Comparison of ENCODE assay signal across 9 cellular contexts in the genomic region with DNA sequence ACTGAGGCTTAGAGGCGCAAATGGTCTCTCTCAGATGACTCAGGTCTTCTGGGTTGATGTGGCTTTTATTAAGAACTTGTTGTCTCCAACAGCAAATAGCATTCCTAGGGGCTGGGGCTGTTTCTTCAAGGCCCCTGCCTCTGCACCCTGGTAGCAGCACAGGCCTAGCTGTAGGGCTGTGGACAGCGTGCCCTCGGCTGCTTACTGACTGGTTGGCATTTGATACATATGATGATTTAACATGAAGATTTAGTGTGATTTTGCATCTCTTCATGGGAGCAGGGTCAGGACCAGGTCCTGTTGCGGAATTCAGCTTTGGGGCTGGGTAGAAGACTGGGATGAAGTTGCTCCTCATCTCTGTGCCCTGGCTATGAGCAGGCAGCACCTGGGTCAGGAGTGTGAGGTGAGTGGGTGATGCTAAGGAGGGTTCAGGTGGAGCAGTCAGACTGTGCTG. TPM values are rescaled to one million over a fixed set of nuclear protein-coding genes. Genes with fewer than 3 reads are reported as not detected.
A peak's percentile ranks its signal among the peaks of the same experiment; 100 is the strongest.
DNase-seq lines count a peak whose midpoint lies in the region; ATAC-seq, FAIRE-seq and TF ChIP-seq lines count a peak whose summit lies in the region.
"Had no signal": no experiment of that assay in that cellular context is flagged by ENCODE, and none has a peak within 500 bp of the region (broad histone marks: within the 10 kb centered on the region; RNA-seq: fewer than 3 reads in every experiment).

No MANE protein-coding gene starts in this region.

- BruUV-seq in HepG2 (replicated peaks; lab: Mats Ljungman, UMichigan), result no TSS peak

- ATAC-seq in HepG2 (peak; percentile 22; the same call in 2 of the 3 replicates), right lobe of liver (no peak), lung (ENCODE audit: insufficient read depth, low FRiP score) (no peak), upper lobe of right lung (no peak), GM19467 (IDR thresholded peaks at IDR 0.05; ENCODE audit: unreplicated experiment) (no peak), HG03280 (IDR thresholded peaks at IDR 0.05; ENCODE audit: unreplicated experiment) (no peak)

- no peak for TF ChIP-seq RAD21 in HepG2 (CRISPR knock-in tag; IDR thresholded peaks at IDR 0.05)

- H4K20me1 ChIP-seq in HepG2 (ENCODE audit: insufficient read depth, low read length), result no peaks in the 10 kb centered on the region

- peaks cover 86% of the 10 kb centered on the region for H3K4me1 ChIP-seq in HepG2 (ENCODE audit: insufficient read depth, low read length)
- peaks cover 0 to 28% (median 14%) of the 10 kb centered on the region in 4 donors for H3K4me1 ChIP-seq in right lobe of liver
- H3K4me1 ChIP-seq in lung (ENCODE audit: control insufficient read depth in 2 of 2, insufficient read depth in 2 of 2, low read length in 2 of 2), result peaks cover 14 to 18% of the 10 kb centered on the region in 2 donors
- H3K4me1 ChIP-seq in upper lobe of right lung, result peaks cover 23% of the 10 kb centered on the region

- no peak overlapping the region for H2AFZ ChIP-seq in HepG2 (ENCODE audit: low read length)

- DNase-seq in HepG2 (ENCODE audit: low spot score) (no peak), right lobe of liver (no peak), lung (ENCODE audit: low spot score) (no peak), upper lobe of right lung (no peak)
- DNase-seq in activated naive CD4-positive, alpha-beta T cell treated with anti-CD3 and anti-CD28 coated beads, Interleukin-2, amount 50 U/mL, for 16 hours, result peak; percentile 31
- no peak for DNase-seq in effector CD8-positive, alpha-beta T cell (lab: John Stamatoyannopoulos, UW)
- DNase-seq: NCI-H1417 treated with DMSO at 0.1 percent for 48 hours had no signal

- TF ChIP-seq EP300 in HepG2 (IDR thresholded peaks at IDR 0.05; ENCODE audit: low read depth in 2 of 2, low read length in 2 of 2) (no peak), HepG2 (CRISPR knock-in tag; IDR thresholded peaks at IDR 0.05; ENCODE audit: borderline replicate concordance) (no peak)

- no peak for FAIRE-seq in HepG2 (lab: Jason Lieb, UNC)

- H3K36me3 ChIP-seq in HepG2 (replicated peaks in 1 of 2; ENCODE audit: control insufficient read depth in 1 of 2, insufficient read depth in 2 of 2, low read length in 2 of 2) (no peaks in the 10 kb centered on the region), right lobe of liver (no peaks in the 10 kb centered on the region), lung (ENCODE audit: control insufficient read depth in 2 of 2, insufficient read depth in 2 of 2, low read length in 2 of 2) (no peaks in the 10 kb centered on the region), upper lobe of right lung (no peaks in the 10 kb centered on the region)

- H3K27me3 ChIP-seq in HepG2 (ENCODE audit: control insufficient read depth in 1 of 2, insufficient read depth in 2 of 2, low read length in 2 of 2), result no peaks in the 10 kb centered on the region
- H3K27me3 ChIP-seq in right lobe of liver, result no peaks in the 10 kb centered on the region
- no peaks in the 10 kb centered on the region for H3K27me3 ChIP-seq in lung (ENCODE audit: control insufficient read depth, insufficient read depth)
- no peaks in the 10 kb centered on the region for H3K27me3 ChIP-seq in upper lobe of right lung

- intact Hi-C loops in HepG2 (cut with micrococcal nuclease; ENCODE audit: unreplicated experiment), result loop anchor here (1.0 to 2.0 kb wide), 3 partner anchors 13 to 60 kb away; a partner anchor contains a TSS
- intact Hi-C loops in right lobe of liver (cut with DNase I), result no loop called here
- intact Hi-C loops in upper lobe of right lung (cut with DNase I), result no loop called here

- in situ Hi-C loops in HepG2 (cut with HindIII; ENCODE audit: extremely low pct_ligation_motif_present, low pct_unique_long_range_greater_than_20kb), result no loop called here

- TF ChIP-seq POLR2A in HepG2 (IDR thresholded peaks at IDR 0.05; ENCODE audit: insufficient read depth in 1 of 2, low read depth in 2 of 2, low read length in 2 of 2) (no peak), right lobe of liver (IDR thresholded peaks at IDR 0.05) (no peak)

- H3K9me3 ChIP-seq in HepG2 (ENCODE audit: low read length), result no peaks in the 10 kb centered on the region
- no peaks in the 10 kb centered on the region for H3K9me3 ChIP-seq in right lobe of liver
- no peaks in the 10 kb centered on the region for H3K9me3 ChIP-seq in lung (ENCODE audit: control insufficient read depth in 2 of 2, insufficient read depth in 1 of 2, low read length in 1 of 2)
- H3K9me3 ChIP-seq in upper lobe of right lung, result no peaks in the 10 kb centered on the region

- peak overlapping the region; percentile 98 for H3K27ac ChIP-seq in HepG2 (ENCODE audit: extremely low read length, insufficient read depth, low read length)
- no peak overlapping the region for H3K27ac ChIP-seq in right lobe of liver
- H3K27ac ChIP-seq in lung (ENCODE audit: low read depth in 1 of 2, low read length in 1 of 2), result peak overlapping the region; percentile 1 to 93
- peak overlapping the region; percentile 43 for H3K27ac ChIP-seq in upper lobe of right lung

- H3K9ac ChIP-seq in HepG2 (ENCODE audit: insufficient read depth, low read depth, low read length), result peak overlapping the region; percentile 93

- TF ChIP-seq CTCF in HepG2 (CRISPR knock-in tag; IDR thresholded peaks at IDR 0.05) (no peak), right lobe of liver (IDR thresholded peaks at IDR 0.05) (no peak), lung (IDR thresholded peaks at IDR 0.05; ENCODE audit: control extremely low read depth, extremely low read depth) (no peak), upper lobe of right lung (IDR thresholded peaks at IDR 0.05) (no peak)

- 91% methylated on average over 4 of the region's 4 CpGs for WGBS in HepG2 (ENCODE audit: low lambda C conversion rate)
- WGBS in right lobe of liver (ENCODE audit: insufficient coverage, low coverage, low lambda C conversion rate, missing lambda C conversion rate), result 100% methylated on average over 4 of the region's 4 CpGs
- WGBS in lung, 2 donors, result 93 to 97% methylated on average over 4 of the region's 4 CpGs

- CTCF ChIA-PET in HepG2 (lab: Yijun Ruan, JAX; ENCODE audit: low intra/inter-chr PET ratio, low total read pairs), result no interaction called here

- POLR2A ChIA-PET in HepG2 (lab: Yijun Ruan, JAX), result interaction anchor here (0.8 to 11.8 kb wide), 15 partner anchors 7 to 151 kb away, joined by 3 to 414 read pairs (median 14); a partner anchor contains a TSS

- peak overlapping the region; percentile 90 for H3K4me2 ChIP-seq in HepG2 (ENCODE audit: low read depth, low read length)

- H3K4me3 ChIP-seq in HepG2 (replicated peaks in 1 of 3; ENCODE audit: insufficient read depth in 1 of 3, low read depth in 2 of 3, low read length in 3 of 3) (peak overlapping the region; percentile 35 to 69 (median 44); a peak in 5 of 6 replicates), right lobe of liver (no peak overlapping the region), lung (no peak overlapping the region), upper lobe of right lung (no peak overlapping the region)

- H3K79me2 ChIP-seq in HepG2 (ENCODE audit: insufficient read depth, low read length), result no peaks in the 10 kb centered on the region

RNA-seq across cellular contexts. Expression of a gene that starts 24.3 kb away (rescaled TPM):
- 28.7 and 51.1 TPM in 2 replicates for total RNA-seq in HepG2 (2016; rRNA removed; fragmentation: Illumina TruSeq; extraction: Trizol)
- 83.5 and 89.8 TPM in 2 replicates for total RNA-seq in HepG2 (2016; cell fraction: cytosol; rRNA removed; fragmentation: Illumina TruSeq; extraction: Trizol; ENCODE audit: low read depth)
- total RNA-seq in HepG2 (2016; cell fraction: insoluble cytoplasmic fraction; rRNA removed; fragmentation: Illumina TruSeq; extraction: Trizol), result 25.7 and 52.1 TPM in 2 replicates
- 91.3 and 101 TPM in 2 replicates for total RNA-seq in HepG2 (2016; cell fraction: membrane; rRNA removed; fragmentation: Illumina TruSeq; extraction: Trizol)
- 33.1 and 34.2 TPM in 2 replicates for total RNA-seq in HepG2 (2016; cell fraction: nucleus; rRNA removed; fragmentation: Illumina TruSeq; extraction: Trizol)
- 131 and 151 TPM in 2 replicates for polyA plus RNA-seq in HepG2 (2011; rRNA removed)
- 117 TPM in 2 replicates for polyA plus RNA-seq in HepG2 (2011; cell fraction: cytosol; rRNA removed)
- polyA plus RNA-seq in HepG2 (2011; cell fraction: nucleus; rRNA removed), result 111 and 130 TPM in 2 replicates
- polyA plus RNA-seq in HepG2 (2012), result 130 and 313 TPM in 2 replicates
- 21.8 and 24.4 TPM in 2 replicates for polyA plus RNA-seq in HepG2 (2016; cell fraction: cytosol; fragmentation: Illumina TruSeq; extraction: Trizol; ENCODE audit: low read depth)
- 28.6 and 30.4 TPM in 2 replicates for polyA plus RNA-seq in HepG2 (2016; cell fraction: insoluble cytoplasmic fraction; fragmentation: Illumina TruSeq; extraction: Trizol; ENCODE audit: low read depth)
- polyA plus RNA-seq in HepG2 (2016; cell fraction: membrane; fragmentation: Illumina TruSeq; extraction: Trizol; ENCODE audit: low read depth), result 23.7 and 25.1 TPM in 2 replicates
- polyA plus RNA-seq in HepG2 (2016; cell fraction: nucleus; fragmentation: Illumina TruSeq; extraction: Trizol; ENCODE audit: insufficient read depth, low read depth), result 72.1 and 79.6 TPM in 2 replicates
- polyA minus RNA-seq in HepG2 (2011; rRNA and poly(A)+ RNA removed; ENCODE audit: low replicate concordance), result 19.0 and 307 TPM in 2 replicates
- 213 and 378 TPM in 2 replicates for polyA minus RNA-seq in HepG2 (2011; cell fraction: cytosol; rRNA and poly(A)+ RNA removed)
- 95.2 and 99.7 TPM in 2 replicates for polyA minus RNA-seq in HepG2 (2011; cell fraction: nucleus; rRNA and poly(A)+ RNA removed)
- total RNA-seq in right lobe of liver, result 10 to 100 TPM in 3 of 6 experiments, 1 to 10 TPM in 3; 2.8 to 72.3 (median 24.5) TPM
- 10 to 100 TPM; 16.7 to 37.4 TPM for total RNA-seq in lung
- 100 to 1,000 TPM in 1 of 2 donors, 10 to 100 TPM in 1; 97.9 to 302 TPM for polyA plus RNA-seq in lung
- 35.4 TPM for total RNA-seq in upper lobe of right lung

RNA-seq across cellular contexts. Expression of a gene that starts 26.2 kb away (rescaled TPM):
- total RNA-seq in HepG2 (2016; rRNA removed; fragmentation: Illumina TruSeq; extraction: Trizol), result 77.8 and 82.3 TPM in 2 replicates
- 113 and 115 TPM in 2 replicates for total RNA-seq in HepG2 (2016; cell fraction: cytosol; rRNA removed; fragmentation: Illumina TruSeq; extraction: Trizol; ENCODE audit: low read depth)
- 72.3 and 79.6 TPM in 2 replicates for total RNA-seq in HepG2 (2016; cell fraction: insoluble cytoplasmic fraction; rRNA removed; fragmentation: Illumina TruSeq; extraction: Trizol)
- 145 and 152 TPM in 2 replicates for total RNA-seq in HepG2 (2016; cell fraction: membrane; rRNA removed; fragmentation: Illumina TruSeq; extraction: Trizol)
- 43.2 and 49.0 TPM in 2 replicates for total RNA-seq in HepG2 (2016; cell fraction: nucleus; rRNA removed; fragmentation: Illumina TruSeq; extraction: Trizol)
- 130 and 150 TPM in 2 replicates for polyA plus RNA-seq in HepG2 (2011; rRNA removed)
- 126 and 128 TPM in 2 replicates for polyA plus RNA-seq in HepG2 (2011; cell fraction: cytosol; rRNA removed)
- 139 and 173 TPM in 2 replicates for polyA plus RNA-seq in HepG2 (2011; cell fraction: nucleus; rRNA removed)
- 119 and 142 TPM in 2 replicates for polyA plus RNA-seq in HepG2 (2012)
- polyA plus RNA-seq in HepG2 (2016; cell fraction: cytosol; fragmentation: Illumina TruSeq; extraction: Trizol; ENCODE audit: low read depth), result 217 and 220 TPM in 2 replicates
- 116 and 125 TPM in 2 replicates for polyA plus RNA-seq in HepG2 (2016; cell fraction: insoluble cytoplasmic fraction; fragmentation: Illumina TruSeq; extraction: Trizol; ENCODE audit: low read depth)
- polyA plus RNA-seq in HepG2 (2016; cell fraction: membrane; fragmentation: Illumina TruSeq; extraction: Trizol; ENCODE audit: low read depth), result 219 and 220 TPM in 2 replicates
- polyA plus RNA-seq in HepG2 (2016; cell fraction: nucleus; fragmentation: Illumina TruSeq; extraction: Trizol; ENCODE audit: insufficient read depth, low read depth), result 146 and 154 TPM in 2 replicates
- 102 and 133 TPM in 2 replicates for polyA minus RNA-seq in HepG2 (2011; rRNA and poly(A)+ RNA removed; ENCODE audit: low replicate concordance)
- 49.8 and 51.9 TPM in 2 replicates for polyA minus RNA-seq in HepG2 (2011; cell fraction: cytosol; rRNA and poly(A)+ RNA removed)
- 34.5 and 57.3 TPM in 2 replicates for polyA minus RNA-seq in HepG2 (2011; cell fraction: nucleus; rRNA and poly(A)+ RNA removed)
- 10 to 100 TPM; 37.1 to 92.2 (median 73.5) TPM for total RNA-seq in right lobe of liver
- total RNA-seq in lung, result 100 to 1,000 TPM in 1 of 2 donors, 10 to 100 TPM in 1; 88.0 to 171 TPM
- 100 to 1,000 TPM; 205 to 474 TPM for polyA plus RNA-seq in lung
- total RNA-seq in upper lobe of right lung, result 175 TPM

RNA-seq across cellular contexts. Expression of a gene that starts 48.5 kb away (rescaled TPM):
- total RNA-seq in HepG2 (2016; rRNA removed; fragmentation: Illumina TruSeq; extraction: Trizol) (911 and 1,275 TPM in 2 replicates), right lobe of liver (100 to 1,000 TPM; 150 to 268 (median 241) TPM), lung (100 to 1,000 TPM; 292 to 403 TPM), upper lobe of right lung (243 TPM)
- total RNA-seq in HepG2 (2016; cell fraction: cytosol; rRNA removed; fragmentation: Illumina TruSeq; extraction: Trizol; ENCODE audit: low read depth), result 241 and 250 TPM in 2 replicates
- total RNA-seq in HepG2 (2016; cell fraction: insoluble cytoplasmic fraction; rRNA removed; fragmentation: Illumina TruSeq; extraction: Trizol), result 892 and 1,275 TPM in 2 replicates
- total RNA-seq in HepG2 (2016; cell fraction: membrane; rRNA removed; fragmentation: Illumina TruSeq; extraction: Trizol), result 542 and 545 TPM in 2 replicates
- 386 and 402 TPM in 2 replicates for total RNA-seq in HepG2 (2016; cell fraction: nucleus; rRNA removed; fragmentation: Illumina TruSeq; extraction: Trizol)
- polyA plus RNA-seq in HepG2 (2011; rRNA removed) (980 and 1,163 TPM in 2 replicates), lung (100 to 1,000 TPM; 171 to 303 TPM)
- 853 and 1,099 TPM in 2 replicates for polyA plus RNA-seq in HepG2 (2011; cell fraction: cytosol; rRNA removed)
- polyA plus RNA-seq in HepG2 (2011; cell fraction: nucleus; rRNA removed), result 241 and 246 TPM in 2 replicates
- polyA plus RNA-seq in HepG2 (2012), result 478 and 597 TPM in 2 replicates
- polyA plus RNA-seq in HepG2 (2016; cell fraction: cytosol; fragmentation: Illumina TruSeq; extraction: Trizol; ENCODE audit: low read depth), result 300 and 321 TPM in 2 replicates
- 2,019 and 2,085 TPM in 2 replicates for polyA plus RNA-seq in HepG2 (2016; cell fraction: insoluble cytoplasmic fraction; fragmentation: Illumina TruSeq; extraction: Trizol; ENCODE audit: low read depth)
- polyA plus RNA-seq in HepG2 (2016; cell fraction: membrane; fragmentation: Illumina TruSeq; extraction: Trizol; ENCODE audit: low read depth), result 586 and 657 TPM in 2 replicates
- polyA plus RNA-seq in HepG2 (2016; cell fraction: nucleus; fragmentation: Illumina TruSeq; extraction: Trizol; ENCODE audit: insufficient read depth, low read depth), result 686 and 716 TPM in 2 replicates
- polyA minus RNA-seq in HepG2 (2011; rRNA and poly(A)+ RNA removed; ENCODE audit: low replicate concordance), result 1,833 and 2,373 TPM in 2 replicates
- 412 and 479 TPM in 2 replicates for polyA minus RNA-seq in HepG2 (2011; cell fraction: cytosol; rRNA and poly(A)+ RNA removed)
- 105 and 134 TPM in 2 replicates for polyA minus RNA-seq in HepG2 (2011; cell fraction: nucleus; rRNA and poly(A)+ RNA removed)

RNA-seq across cellular contexts. Expression of a gene that starts 51.6 kb away (rescaled TPM):
- 8.4 and 20.5 TPM in 2 replicates for total RNA-seq in HepG2 (2016; rRNA removed; fragmentation: Illumina TruSeq; extraction: Trizol)
- total RNA-seq in HepG2 (2016; cell fraction: cytosol; rRNA removed; fragmentation: Illumina TruSeq; extraction: Trizol; ENCODE audit: low read depth), result 2.6 TPM in 2 replicates
- 9.0 and 18.7 TPM in 2 replicates for total RNA-seq in HepG2 (2016; cell fraction: insoluble cytoplasmic fraction; rRNA removed; fragmentation: Illumina TruSeq; extraction: Trizol)
- total RNA-seq in HepG2 (2016; cell fraction: membrane; rRNA removed; fragmentation: Illumina TruSeq; extraction: Trizol), result 7.6 TPM in 2 replicates
- total RNA-seq in HepG2 (2016; cell fraction: nucleus; rRNA removed; fragmentation: Illumina TruSeq; extraction: Trizol), result 18.3 and 20.9 TPM in 2 replicates
- polyA plus RNA-seq in HepG2 (2011; rRNA removed), result 11.7 and 14.0 TPM in 2 replicates
- polyA plus RNA-seq in HepG2 (2011; cell fraction: cytosol; rRNA removed), result 4.5 and 6.7 TPM in 2 replicates
- 39.8 and 42.9 TPM in 2 replicates for polyA plus RNA-seq in HepG2 (2011; cell fraction: nucleus; rRNA removed)
- polyA plus RNA-seq in HepG2 (2012), result 14.2 and 21.0 TPM in 2 replicates
- polyA plus RNA-seq in HepG2 (2016; cell fraction: cytosol; fragmentation: Illumina TruSeq; extraction: Trizol; ENCODE audit: low read depth), result 1.2 and 1.3 TPM in 2 replicates
- polyA plus RNA-seq in HepG2 (2016; cell fraction: insoluble cytoplasmic fraction; fragmentation: Illumina TruSeq; extraction: Trizol; ENCODE audit: low read depth), result 13.9 and 27.7 TPM in 2 replicates
- 2.2 and 3.4 TPM in 2 replicates for polyA plus RNA-seq in HepG2 (2016; cell fraction: membrane; fragmentation: Illumina TruSeq; extraction: Trizol; ENCODE audit: low read depth)
- polyA plus RNA-seq in HepG2 (2016; cell fraction: nucleus; fragmentation: Illumina TruSeq; extraction: Trizol; ENCODE audit: insufficient read depth, low read depth), result 66.8 and 94.4 TPM in 2 replicates
- polyA minus RNA-seq in HepG2 (2011; rRNA and poly(A)+ RNA removed; ENCODE audit: low replicate concordance), result 16.6 and 29.4 TPM in 2 replicates
- 8.0 and 10.3 TPM in 2 replicates for polyA minus RNA-seq in HepG2 (2011; cell fraction: cytosol; rRNA and poly(A)+ RNA removed)
- polyA minus RNA-seq in HepG2 (2011; cell fraction: nucleus; rRNA and poly(A)+ RNA removed), result 7.6 and 9.1 TPM in 2 replicates
- total RNA-seq in right lobe of liver, result 10 to 100 TPM in 4 of 6 experiments, 1 to 10 TPM in 2; 8.8 to 15.5 (median 12.1) TPM
- 10 to 100 TPM; 13.7 to 34.0 TPM for total RNA-seq in lung
- 10 to 100 TPM in 1 of 2 donors, 1 to 10 TPM in 1; 9.9 to 11.0 TPM for polyA plus RNA-seq in lung
- total RNA-seq in upper lobe of right lung, result 32.8 TPM

Comparison
In these comparisons a context has a peak if more than half of its experiments do, and no peak if none do; other contexts are left out.
1. H3K27ac ChIP-seq: peak in HepG2 (single experiment), lung (2 of 2) and upper lobe of right lung (single experiment); none in right lobe of liver (0 of 3).
2. H3K4me3 ChIP-seq: peak in HepG2 (3 of 3); none in right lobe of liver (0 of 3), lung (single experiment) and upper lobe of right lung (single experiment).